ENCODE assay signal across 23 cellular contexts in genomic region chr2:121819846-121820245, GRCh38.
"Had no signal": no experiment of that assay in that cellular context is flagged by ENCODE, and none has a peak within 500 bp of the region (broad histone marks: within the 10 kb centered on the region; RNA-seq: fewer than 3 reads in every experiment).

No MANE protein-coding gene starts in this region.

- DNase-seq: activated B cell treated with CpG ODN at 0.5 μM for 24 hours; activated CD4-positive, alpha-beta T cell treated with anti-CD3 and anti-CD28 coated beads for 36 hours; activated CD4-positive, alpha-beta T cell treated with anti-CD3 and anti-CD28 coated beads, Interleukin-2, amount 50 U/mL, for 4 hours; activated CD8-positive, alpha-beta memory T cell treated with anti-CD3 and anti-CD28 coated beads, Interleukin-2, amount 50 U/mL, for 48 hours; activated naive CD4-positive, alpha-beta T cell treated with Interleukin-2 at 50 U/mL for 16 hours; activated naive CD8-positive, alpha-beta T cell treated with anti-CD3 and anti-CD28 coated beads, Interleukin-2, amount 10 ng/mL, durations not matched to agents 7 days and 5 days; activated T-cell treated with anti-CD3 and anti-CD28 coated beads, Interleukin-2, amount 50 U/mL, for 4 hours; amygdala; cortex of kidney; foreskin fibroblast; immature natural killer cell; left ventricle myocardium inferior; mammary epithelial cell; ovary; spleen; stimulated activated CD4-positive, alpha-beta T cell treated with anti-CD3 and anti-CD28 coated beads, Interleukin-4, amount 100 ng/mL, for 1 hour; stimulated activated naive CD4-positive, alpha-beta T cell treated with Interleukin-2 at 50 U/mL for 16 hours; T-helper 17 cell; upper lobe of right lung had no signal

- ATAC-seq: activated CD4-positive, alpha-beta T cell treated with anti-CD3 and anti-CD28 coated beads for 36 hours; activated T-cell treated with anti-CD3 and anti-CD28 coated beads, Interleukin-2, amount 50 U/mL, for 4 hours; natural killer cell treated with Interleukin-12 subunit alpha and Interleukin-12 subunit beta and Interleukin-15 and Interleukin-18, amount 100 ng/mL, for 72 hours; T-helper 17 cell; upper lobe of right lung had no signal

- H3K27me3 ChIP-seq: neutrophil, ovary, upper lobe of right lung had no signal

- H3K9me3 ChIP-seq: neutrophil, ovary, prostate gland, upper lobe of right lung had no signal

- FAIRE-seq: endometrium had no signal

- H3K27ac ChIP-seq: left ventricle myocardium inferior, neutrophil, ovary, prostate gland, spleen, upper lobe of right lung had no signal

- H3K36me3 ChIP-seq: left ventricle myocardium inferior, neutrophil, ovary, prostate gland, spleen, upper lobe of right lung had no signal

- H3K4me3 ChIP-seq: left ventricle myocardium inferior, ovary, prostate gland, spleen, upper lobe of right lung had no signal

- H3K4me1 ChIP-seq: left ventricle myocardium inferior, prostate gland, spleen, upper lobe of right lung had no signal
